Comparison of ENCODE assay signal across 30 cellular contexts in the genomic region with DNA sequence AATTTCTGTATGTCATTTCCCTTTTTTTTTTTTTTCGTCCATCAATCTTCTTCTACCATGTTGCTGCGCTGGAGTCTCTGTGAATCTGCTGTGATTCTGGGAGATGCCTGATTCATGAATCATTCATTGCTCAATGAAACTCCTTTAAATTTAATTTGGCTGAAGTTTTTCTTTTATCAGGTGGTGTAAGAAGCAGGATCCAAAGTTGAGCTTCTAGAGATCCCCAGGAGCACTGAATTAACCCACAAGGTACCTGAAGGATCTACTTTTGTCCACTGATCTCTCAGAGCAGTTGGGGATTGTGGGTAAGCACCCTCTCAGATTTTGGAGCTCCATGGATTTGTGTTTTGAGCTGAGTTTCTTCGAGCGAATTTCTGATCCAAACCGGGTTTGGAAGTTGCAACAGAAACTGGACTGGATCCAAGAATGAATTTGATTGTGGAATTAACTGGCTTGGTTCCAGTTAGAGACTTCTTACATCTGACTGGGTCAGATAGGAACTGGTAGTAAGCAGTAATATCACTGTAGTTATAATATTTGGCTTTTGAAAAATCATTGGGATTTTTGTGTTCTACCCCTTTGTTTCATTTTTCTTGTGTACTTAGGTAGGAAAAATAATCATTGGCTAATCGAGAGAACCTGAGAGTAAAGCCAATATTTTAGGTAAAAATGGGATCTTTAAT.
"Had no signal": no experiment of that assay in that cellular context is flagged by ENCODE, and none has a peak within 500 bp of the region (broad histone marks: within the 10 kb centered on the region; RNA-seq: fewer than 3 reads in every experiment).

No MANE protein-coding gene starts in this region.

- H3K27me3 ChIP-seq: colonic mucosa, esophagus squamous epithelium, gastrocnemius medialis, hepatocyte had no signal

- H2AFZ ChIP-seq: hepatocyte had no signal

- H3K27ac Mint-ChIP-seq: dendritic cell treated with granulocyte-macrophage colony-stimulating factor and Interleukin-4, amounts not matched to agents 40 ng/mL and 50 ng/mL, for 4 days; effector memory CD8-positive, alpha-beta T cell; endodermal cell; immature natural killer cell; memory B cell; naive thymus-derived CD4-positive, alpha-beta T cell had no signal

- DNase-seq: colonic mucosa; cortex of kidney; effector CD8-positive, alpha-beta T cell; effector memory CD8-positive, alpha-beta T cell; endodermal cell; erythroblast; esophagus squamous epithelium; foreskin fibroblast; foreskin melanocyte; gastrocnemius medialis; glutamatergic neuron; head of caudate nucleus; hypothalamus; immature natural killer cell; islet precursor cell; kidney; kidney glomerular epithelial cell; left colon; left ventricle myocardium inferior; lower lobe of right lung; mesendoderm; midbrain; naive thymus-derived CD4-positive, alpha-beta T cell had no signal

- H3K27me3 Mint-ChIP-seq: dendritic cell treated with granulocyte-macrophage colony-stimulating factor and Interleukin-4, amounts not matched to agents 40 ng/mL and 50 ng/mL, for 4 days; effector memory CD8-positive, alpha-beta T cell; memory B cell; naive thymus-derived CD4-positive, alpha-beta T cell had no signal

- ATAC-seq: effector memory CD8-positive, alpha-beta T cell; esophagus mucosa; gastrocnemius medialis; left colon; left lobe of liver; lower lobe of right lung; naive thymus-derived CD4-positive, alpha-beta T cell had no signal

- H3K79me2 ChIP-seq: hepatocyte had no signal

- H3K4me2 ChIP-seq: hepatocyte had no signal

- H3K4me3 ChIP-seq: colonic mucosa, esophagus squamous epithelium, gastrocnemius medialis, hepatocyte, left ventricle myocardium inferior, lower lobe of right lung had no signal

- FAIRE-seq: endometrium, kidney had no signal

- H3K36me3 ChIP-seq: colonic mucosa, esophagus squamous epithelium, gastrocnemius medialis, left ventricle myocardium inferior, lower lobe of right lung had no signal

- H3K4me3 Mint-ChIP-seq: dendritic cell treated with granulocyte-macrophage colony-stimulating factor and Interleukin-4, amounts not matched to agents 40 ng/mL and 50 ng/mL, for 4 days; effector memory CD8-positive, alpha-beta T cell; endodermal cell; immature natural killer cell; memory B cell; naive thymus-derived CD4-positive, alpha-beta T cell had no signal

- H3K9me3 ChIP-seq: colonic mucosa had no signal

- H3K4me1 Mint-ChIP-seq: endodermal cell; immature natural killer cell; memory B cell; naive thymus-derived CD4-positive, alpha-beta T cell had no signal

- H3K27ac ChIP-seq: colonic mucosa, epithelial cell of prostate, esophagus squamous epithelium, gastrocnemius medialis, hepatocyte, left ventricle myocardium inferior, lower lobe of right lung had no signal

- H3K4me1 ChIP-seq: colonic mucosa, esophagus squamous epithelium, gastrocnemius medialis, left ventricle myocardium inferior, lower lobe of right lung had no signal

- H3K36me3 Mint-ChIP-seq: immature natural killer cell, memory B cell had no signal
